8 cellular contexts compared by ENCODE assay signal in genomic region chr10:103504181-103504783, GRCh38. TPM values are rescaled to one million over a fixed set of nuclear protein-coding genes. Genes with fewer than 3 reads are reported as not detected.
DNase-seq lines count a peak whose midpoint lies in the region; ATAC-seq and FAIRE-seq lines count a peak whose summit lies in the region.

No MANE protein-coding gene starts in this region.

- in situ Hi-C loops in Caki2 (cut with HindIII; ENCODE audit: low pct_unique_long_range_greater_than_20kb, low sequenced_read_pairs): no loop called here

- H3K9me2 ChIP-seq in Karpas-422 (replicated peaks; ENCODE audit: insufficient read depth, low read length): no peaks in the 10 kb centered on the region

- no peak overlapping the region for H3K27ac ChIP-seq in Karpas-422 (ENCODE audit: low read length)

- no peak overlapping the region for H3K4me2 ChIP-seq in Karpas-422 (ENCODE audit: low read depth, low read length, poor library complexity, severe bottlenecking)

- H4K20me1 ChIP-seq in Karpas-422 (ENCODE audit: insufficient read depth, low read depth, low read length): no peaks in the 10 kb centered on the region

- no peak overlapping the region for H2AFZ ChIP-seq in Karpas-422 (ENCODE audit: low read length)

- H3K9me3 ChIP-seq in Karpas-422 (ENCODE audit: low read length): no peaks in the 10 kb centered on the region

- ATAC-seq in HG03342 (IDR thresholded peaks at IDR 0.05; ENCODE audit: unreplicated experiment): no peak

- peak; percentile 98 for DNase-seq in Caki2 (ENCODE audit: low read depth)
- DNase-seq in Jurkat, Clone E6-1 (ENCODE audit: low read depth, low spot score): peak; percentile 60
- peak; percentile 27 for DNase-seq in activated T-cell treated with anti-CD3 and anti-CD28 coated beads for 48 hours (ENCODE audit: low read depth)
- peak; percentile 77 for DNase-seq in hepatic stellate cell (ENCODE audit: low spot score)
- peak; percentile 91 for DNase-seq in urothelium cell line (ENCODE audit: low spot score)
- no peak for DNase-seq in NCI-H526 treated with DMSO at 0.1 percent for 48 hours (lab: John Stamatoyannopoulos, UW)
- DNase-seq in Karpas-422: no peak

- peaks cover 13% of the 10 kb centered on the region for H3K4me1 ChIP-seq in Karpas-422 (ENCODE audit: low read length)

- no peaks in the 10 kb centered on the region for H3K36me3 ChIP-seq in Karpas-422 (ENCODE audit: insufficient read depth, low read length)

- H3K27me3 ChIP-seq in Karpas-422 (ENCODE audit: low read length): no peaks in the 10 kb centered on the region

- no peak overlapping the region for H3K4me3 ChIP-seq in Jurkat, Clone E6-1 (ENCODE audit: low read length)
- H3K4me3 ChIP-seq in Karpas-422 (ENCODE audit: low read length): no peak overlapping the region

- no peaks in the 10 kb centered on the region for H3K79me2 ChIP-seq in Karpas-422 (ENCODE audit: low read length)

- H3K9ac ChIP-seq in Karpas-422 (ENCODE audit: low read length): no peak overlapping the region

- FAIRE-seq in urothelium cell line (lab: Jason Lieb, UNC): peak; percentile 95

RNA-seq across cellular contexts. Expression of gene NEURL1, which starts 10.8 kb away (rescaled TPM):
- total RNA-seq in Caki2 (2014; rRNA removed; shearing (Covaris generic); ENCODE audit: low replicate concordance): not detected in 2 replicates
- polyA plus RNA-seq in Jurkat, Clone E6-1 (2012; ENCODE audit: insufficient read depth, insufficient read length): 8.3 TPM
- total RNA-seq in Karpas-422 (2014; rRNA removed; shearing (Covaris generic); ENCODE audit: low replicate concordance): 0.04 TPM in 1 of 2 replicates, not detected in the other

RNA-seq across cellular contexts. Expression of gene CALHM3, which starts 25.2 kb away (rescaled TPM):
- total RNA-seq in Caki2 (2014; rRNA removed; shearing (Covaris generic); ENCODE audit: low replicate concordance): 0.47 TPM in 1 of 2 replicates, not detected in the other
- not detected for polyA plus RNA-seq in Jurkat, Clone E6-1 (2012; ENCODE audit: insufficient read depth, insufficient read length)
- 0.30 and 0.61 TPM in 2 replicates for total RNA-seq in Karpas-422 (2014; rRNA removed; shearing (Covaris generic); ENCODE audit: low replicate concordance)

RNA-seq across cellular contexts. Expression of gene CALHM1, which starts 45.6 kb away (rescaled TPM):
- not detected in 2 replicates for total RNA-seq in Caki2 (2014; rRNA removed; shearing (Covaris generic); ENCODE audit: low replicate concordance)
- polyA plus RNA-seq in Jurkat, Clone E6-1 (2012; ENCODE audit: insufficient read depth, insufficient read length): not detected
- total RNA-seq in Karpas-422 (2014; rRNA removed; shearing (Covaris generic); ENCODE audit: low replicate concordance): 0.30 and 0.61 TPM in 2 replicates

RNA-seq across cellular contexts. Expression of gene CALHM2, which starts 52.1 kb away (rescaled TPM):
- 0.55 and 2.9 TPM in 2 replicates for total RNA-seq in Caki2 (2014; rRNA removed; shearing (Covaris generic); ENCODE audit: low replicate concordance)
- 1.1 TPM for polyA plus RNA-seq in Jurkat, Clone E6-1 (2012; ENCODE audit: insufficient read depth, insufficient read length)
- 2.6 TPM in 1 of 2 replicates, not detected in the other for total RNA-seq in Karpas-422 (2014; rRNA removed; shearing (Covaris generic); ENCODE audit: low replicate concordance)

Comparison
In these comparisons a context has a peak if more than half of its experiments do, and no peak if none do; other contexts are left out.
1. DNase-seq: peak in Caki2 (single experiment), Jurkat, Clone E6-1 (single experiment), activated T-cell treated with anti-CD3 and anti-CD28 coated beads for 48 hours (single experiment), hepatic stellate cell (single experiment) and urothelium cell line (single experiment); none in NCI-H526 treated with DMSO at 0.1 percent for 48 hours (single experiment) and Karpas-422 (single experiment).